Comparison of ENCODE assay signal across 8 cellular contexts in genomic region chr2:189783451-189783926, GRCh38. TPM values are rescaled to one million over a fixed set of nuclear protein-coding genes. Genes with fewer than 3 reads are reported as not detected.
DNase-seq lines count a peak whose midpoint lies in the region; ATAC-seq and TF ChIP-seq lines count a peak whose summit lies in the region.

No MANE protein-coding gene starts in this region.

- DNase-seq in CD8-positive, alpha-beta memory T cell, result no peak
- DNase-seq in SJCRH30, result peak; percentile 50 to 83
- DNase-seq in endodermal cell, result no peak
- no peak for DNase-seq in T-helper 9 cell
- no peak for DNase-seq in stimulated activated CD4-positive, alpha-beta T cell treated with anti-CD3 and anti-CD28 coated beads, Interleukin-4, amount 100 ng/mL, for 1 hour

- no peak for TF ChIP-seq CTCF in endodermal cell (conservative IDR thresholded peaks at IDR 0.05)

- WGBS in endodermal cell (ENCODE audit: insufficient coverage in 1 of 2, insufficient read length in 1 of 2), 2 experiments, result 0 to 1% methylated on average over 11 to 17 of the region's 17 CpGs

- peak overlapping the region; percentile 93 to 100 (median 95) for H3K4me3 Mint-ChIP-seq in CD8-positive, alpha-beta memory T cell
- peak overlapping the region; percentile 90 for H3K4me3 Mint-ChIP-seq in endodermal cell

- peak overlapping the region; percentile 89 for H3K4me3 ChIP-seq in CD8-positive, alpha-beta memory T cell (ENCODE audit: low read length)
- H3K4me3 ChIP-seq in SJCRH30 (peak overlapping the region; percentile 88), endodermal cell (ENCODE audit: low read length) (peak overlapping the region; percentile 98), muscle layer of duodenum (ENCODE audit: low read depth in 1 of 2, low read length in 2 of 2) (peak overlapping the region; percentile 87 to 89)

- H3K36me3 ChIP-seq in CD8-positive, alpha-beta memory T cell (ENCODE audit: insufficient read depth, low read length), result peaks cover 2% of the 10 kb centered on the region
- peaks cover 57% of the 10 kb centered on the region for H3K36me3 ChIP-seq in SJCRH30
- H3K36me3 ChIP-seq in endodermal cell (ENCODE audit: control insufficient read depth, insufficient read depth, low read length), result peaks cover 43% of the 10 kb centered on the region
- H3K36me3 ChIP-seq in muscle layer of duodenum (ENCODE audit: control insufficient read depth in 1 of 2, insufficient read depth in 2 of 2, low read length in 2 of 2), result peaks cover 14% of the 10 kb centered on the region in 2 donors

- POLR2A ChIA-PET in CD8-positive, alpha-beta memory T cell (lab: Charles Lee), result interaction anchor here (0.6 to 2.8 kb wide), 7 partner anchors 9 to 751 kb away, joined by 3 to 36 read pairs (median 4); partner anchors contain the start of genes NEMP2 and OSGEPL1

- no peaks in the 10 kb centered on the region for H3K27me3 ChIP-seq in CD8-positive, alpha-beta memory T cell (ENCODE audit: insufficient read depth, low read length, poor library complexity, severe bottlenecking)
- H3K27me3 ChIP-seq in SJCRH30, result no peaks in the 10 kb centered on the region
- H3K27me3 ChIP-seq in endodermal cell (ENCODE audit: control insufficient read depth, insufficient read depth, low read length, poor library complexity, severe bottlenecking), result no peaks in the 10 kb centered on the region
- no peaks in the 10 kb centered on the region for H3K27me3 ChIP-seq in muscle layer of duodenum (ENCODE audit: low read depth, low read length)

- H3K27me3 Mint-ChIP-seq in CD8-positive, alpha-beta memory T cell, result no peaks in the 10 kb centered on the region
- no peaks in the 10 kb centered on the region for H3K27me3 Mint-ChIP-seq in endodermal cell (ENCODE audit: insufficient read depth)

- H3K9me3 Mint-ChIP-seq in CD8-positive, alpha-beta memory T cell, result no peaks in the 10 kb centered on the region
- no peaks in the 10 kb centered on the region for H3K9me3 Mint-ChIP-seq in endodermal cell

- CTCF ChIA-PET in CD8-positive, alpha-beta memory T cell (lab: Charles Lee), result interaction anchor here (1.2 to 5.6 kb wide), 4 partner anchors 21 to 123 kb away, joined by 3 to 37 read pairs (median 4); partner anchors contain the start of gene OSGEPL1

- H3K4me1 Mint-ChIP-seq in CD8-positive, alpha-beta memory T cell, result peaks cover 55 to 81% (median 78%) of the 10 kb centered on the region in 3 donors
- H3K4me1 Mint-ChIP-seq in endodermal cell, result peaks cover 20% of the 10 kb centered on the region

- H3K27ac ChIP-seq in CD8-positive, alpha-beta memory T cell (ENCODE audit: low read depth, low read length), result peak overlapping the region; percentile 92
- H3K27ac ChIP-seq in SJCRH30 (peak overlapping the region; percentile 87), endodermal cell (ENCODE audit: low read depth, low read length) (peak overlapping the region; percentile 96), muscle layer of duodenum (ENCODE audit: low read length) (peak overlapping the region; percentile 91)

- peak overlapping the region; percentile 68 for H3K9ac ChIP-seq in endodermal cell (ENCODE audit: extremely low read depth, low read length, poor library complexity, severe bottlenecking)

- H3K27ac Mint-ChIP-seq in CD8-positive, alpha-beta memory T cell, result peak overlapping the region; percentile 93 to 100 (median 96)
- peak overlapping the region; percentile 93 for H3K27ac Mint-ChIP-seq in endodermal cell

- ATAC-seq in GM19372 (IDR thresholded peaks at IDR 0.05; ENCODE audit: low read depth, unreplicated experiment) (peak; percentile 7), HG03439 (IDR thresholded peaks at IDR 0.05; ENCODE audit: unreplicated experiment) (peak; percentile 7)

- H3K36me3 Mint-ChIP-seq in CD8-positive, alpha-beta memory T cell, result peaks cover 2 to 62% (median 14%) of the 10 kb centered on the region in 3 donors
- peaks cover 51% of the 10 kb centered on the region for H3K36me3 Mint-ChIP-seq in endodermal cell (ENCODE audit: low read depth)

- H3K9me3 ChIP-seq in CD8-positive, alpha-beta memory T cell (ENCODE audit: low read length), result no peaks in the 10 kb centered on the region
- H3K9me3 ChIP-seq in SJCRH30 (replicated peaks), result no peaks in the 10 kb centered on the region
- H3K9me3 ChIP-seq in endodermal cell (ENCODE audit: control insufficient read depth, low read length), result no peaks in the 10 kb centered on the region
- no peaks in the 10 kb centered on the region for H3K9me3 ChIP-seq in muscle layer of duodenum (ENCODE audit: control insufficient read depth in 1 of 2, low read length in 2 of 2)

- peaks cover 20% of the 10 kb centered on the region for H3K4me1 ChIP-seq in CD8-positive, alpha-beta memory T cell (ENCODE audit: insufficient read depth, low read length)
- H3K4me1 ChIP-seq in SJCRH30 (peaks cover 9% of the 10 kb centered on the region), endodermal cell (ENCODE audit: control insufficient read depth, insufficient read depth, low read length) (no peaks in the 10 kb centered on the region), muscle layer of duodenum (ENCODE audit: control insufficient read depth in 1 of 2, insufficient read depth in 2 of 2, low read length in 2 of 2) (peaks cover 5 to 23% of the 10 kb centered on the region in 2 donors)

RNA-seq across cellular contexts. Expression of gene ORMDL1, which starts 0.7 kb away (rescaled TPM):
- 10 to 100 TPM; 88.4 to 89.5 TPM for total RNA-seq in CD8-positive, alpha-beta memory T cell
- polyA plus RNA-seq in CD8-positive, alpha-beta memory T cell, result 100 TPM
- total RNA-seq in SJCRH30 (2014; rRNA removed; shearing (Covaris generic)), result 238 and 287 TPM in 2 replicates
- total RNA-seq in endodermal cell, result 10 to 100 TPM; 51.2 to 53.0 TPM
- polyA plus RNA-seq in endodermal cell (2013, experiment 1 of 2), result 77.3 TPM
- 71.0 TPM for polyA plus RNA-seq in endodermal cell (2013, experiment 2 of 2)

RNA-seq across cellular contexts. Expression of gene PMS1, which starts 0.8 kb away (rescaled TPM):
- 10 to 100 TPM; 42.8 to 45.0 TPM for total RNA-seq in CD8-positive, alpha-beta memory T cell
- 20.7 TPM for polyA plus RNA-seq in CD8-positive, alpha-beta memory T cell
- total RNA-seq in SJCRH30 (2014; rRNA removed; shearing (Covaris generic)), result 80.5 and 83.0 TPM in 2 replicates
- 10 to 100 TPM; 51.9 to 61.5 TPM for total RNA-seq in endodermal cell
- polyA plus RNA-seq in endodermal cell (2013, experiment 1 of 2), result 36.8 TPM
- 38.1 TPM for polyA plus RNA-seq in endodermal cell (2013, experiment 2 of 2)

RNA-seq across cellular contexts. Expression of gene OSGEPL1, which starts 20.9 kb away (rescaled TPM):
- 10 to 100 TPM; 12.5 to 13.7 TPM for total RNA-seq in CD8-positive, alpha-beta memory T cell
- 10.3 TPM for polyA plus RNA-seq in CD8-positive, alpha-beta memory T cell
- 53.3 and 56.1 TPM in 2 replicates for total RNA-seq in SJCRH30 (2014; rRNA removed; shearing (Covaris generic))
- 10 to 100 TPM in 1 of 2 donors, 1 to 10 TPM in 1; 9.7 to 16.1 TPM for total RNA-seq in endodermal cell
- polyA plus RNA-seq in endodermal cell (2013, experiment 1 of 2), result 25.7 TPM
- 21.2 TPM for polyA plus RNA-seq in endodermal cell (2013, experiment 2 of 2)

Comparison
In these comparisons a context has a peak if more than half of its experiments do, and no peak if none do; other contexts are left out.
1. DNase-seq: peak in SJCRH30 (2 of 2); none in CD8-positive, alpha-beta memory T cell (0 of 5), endodermal cell (single experiment), T-helper 9 cell (single experiment) and stimulated activated CD4-positive, alpha-beta T cell treated with anti-CD3 and anti-CD28 coated beads, Interleukin-4, amount 100 ng/mL, for 1 hour (single experiment).
2. Peak in every context shown above with its lines, with median percentiles within 50 percentile points of each other: H3K27ac ChIP-seq and H3K4me3 ChIP-seq.